23 cellular contexts compared by ENCODE assay signal in genomic region chr3:156131241-156131640, GRCh38. TPM values are rescaled to one million over a fixed set of nuclear protein-coding genes. Genes with fewer than 3 reads are reported as not detected.
"Had no signal": no experiment of that assay in that cellular context is flagged by ENCODE, and none has a peak within 500 bp of the region (broad histone marks: within the 10 kb centered on the region; RNA-seq: fewer than 3 reads in every experiment).

No MANE protein-coding gene starts in this region.

- H3K27me3 ChIP-seq: esophagus muscularis mucosa, heart right ventricle, neural progenitor cell, ovary, sigmoid colon, testis had no signal

- H3K4me1 Mint-ChIP-seq: memory B cell; stimulated activated naive B cell treated with anti-CD40 and anti-IgM and Interleukin-4, amounts not matched to agents 10 μg/mL and 1 μg/mL and 100 μg/mL, for 72 hours had no signal

- DNase-seq: central memory CD4-positive, alpha-beta T cell; effector memory CD8-positive, alpha-beta T cell; foreskin keratinocyte; heart right ventricle; islet precursor cell; lower lobe of right lung; ovary; sigmoid colon; stimulated activated CD4-positive, alpha-beta T cell treated with anti-CD3 and anti-CD28 coated beads, Interleukin-2, amount 100 ng/mL, for 24 hours; stimulated activated CD4-positive, alpha-beta T cell treated with anti-CD3 and anti-CD28 coated beads, Interleukin-4, amount 100 ng/mL, for 4 hours; stimulated activated naive B cell treated with anti-CD40 and anti-IgM and Interleukin-4, amounts not matched to agents 10 μg/mL and 1 μg/mL and 100 μg/mL, for 72 hours; stimulated activated naive CD8-positive, alpha-beta T cell treated with anti-CD3 and anti-CD28 coated beads, Interleukin-15, amount 100 ng/mL, for 72 hours; testis had no signal

- ATAC-seq: effector memory CD8-positive, alpha-beta T cell; foreskin keratinocyte; left lobe of liver; lower lobe of right lung; natural killer cell treated with Interleukin-12 subunit alpha and Interleukin-12 subunit beta and Interleukin-15 and Interleukin-18, amount 100 ng/mL, for 72 hours; stimulated activated naive B cell treated with anti-CD40 and anti-IgM and Interleukin-4, amounts not matched to agents 10 μg/mL and 1 μg/mL and 100 μg/mL, for 72 hours; stimulated activated naive CD8-positive, alpha-beta T cell treated with anti-CD3 and anti-CD28 coated beads, Interleukin-15, amount 100 ng/mL, for 72 hours had no signal

- H3K9me3 Mint-ChIP-seq: dendritic cell treated with granulocyte-macrophage colony-stimulating factor and Interleukin-4, amounts not matched to agents 40 ng/mL and 50 ng/mL, for 4 days; effector memory CD8-positive, alpha-beta T cell; memory B cell; mesothelial cell of epicardium; natural killer cell treated with Interleukin-12 subunit alpha and Interleukin-12 subunit beta and Interleukin-15 and Interleukin-18, amount 100 ng/mL, for 72 hours; neural progenitor cell; stimulated activated naive B cell treated with anti-CD40 and anti-IgM and Interleukin-4, amounts not matched to agents 10 μg/mL and 1 μg/mL and 100 μg/mL, for 72 hours; stimulated activated naive CD8-positive, alpha-beta T cell treated with anti-CD3 and anti-CD28 coated beads, Interleukin-15, amount 100 ng/mL, for 72 hours had no signal

- H3K4me2 ChIP-seq: neural progenitor cell had no signal

- H3K4me3 ChIP-seq: esophagus muscularis mucosa, heart right ventricle, lower lobe of right lung, neural progenitor cell, ovary, sigmoid colon, skin epidermis, testis had no signal

- H3K27ac ChIP-seq: epithelial cell of prostate, esophagus muscularis mucosa, foreskin keratinocyte, lower lobe of right lung, neural progenitor cell, ovary, sigmoid colon, skin epidermis had no signal

- H3K36me3 ChIP-seq: esophagus muscularis mucosa, heart right ventricle, lower lobe of right lung, neural progenitor cell, ovary, sigmoid colon had no signal

- H3K4me1 ChIP-seq: foreskin keratinocyte, lower lobe of right lung, neural progenitor cell, sigmoid colon had no signal

- H3K4me3 Mint-ChIP-seq: dendritic cell treated with granulocyte-macrophage colony-stimulating factor and Interleukin-4, amounts not matched to agents 40 ng/mL and 50 ng/mL, for 4 days; effector memory CD8-positive, alpha-beta T cell; memory B cell; mesothelial cell of epicardium; natural killer cell treated with Interleukin-12 subunit alpha and Interleukin-12 subunit beta and Interleukin-15 and Interleukin-18, amount 100 ng/mL, for 72 hours; neural progenitor cell; stimulated activated naive B cell treated with anti-CD40 and anti-IgM and Interleukin-4, amounts not matched to agents 10 μg/mL and 1 μg/mL and 100 μg/mL, for 72 hours; stimulated activated naive CD8-positive, alpha-beta T cell treated with anti-CD3 and anti-CD28 coated beads, Interleukin-15, amount 100 ng/mL, for 72 hours had no signal

- H3K27ac Mint-ChIP-seq: dendritic cell treated with granulocyte-macrophage colony-stimulating factor and Interleukin-4, amounts not matched to agents 40 ng/mL and 50 ng/mL, for 4 days; effector memory CD8-positive, alpha-beta T cell; memory B cell; mesothelial cell of epicardium; natural killer cell treated with Interleukin-12 subunit alpha and Interleukin-12 subunit beta and Interleukin-15 and Interleukin-18, amount 100 ng/mL, for 72 hours; neural progenitor cell; stimulated activated naive B cell treated with anti-CD40 and anti-IgM and Interleukin-4, amounts not matched to agents 10 μg/mL and 1 μg/mL and 100 μg/mL, for 72 hours; stimulated activated naive CD8-positive, alpha-beta T cell treated with anti-CD3 and anti-CD28 coated beads, Interleukin-15, amount 100 ng/mL, for 72 hours had no signal

- H3K36me3 Mint-ChIP-seq: memory B cell; mesothelial cell of epicardium; natural killer cell treated with Interleukin-12 subunit alpha and Interleukin-12 subunit beta and Interleukin-15 and Interleukin-18, amount 100 ng/mL, for 72 hours; neural progenitor cell; stimulated activated naive B cell treated with anti-CD40 and anti-IgM and Interleukin-4, amounts not matched to agents 10 μg/mL and 1 μg/mL and 100 μg/mL, for 72 hours had no signal

RNA-seq across cellular contexts. Expression of gene KCNAB1, which starts 10.9 kb away (rescaled TPM):
- total RNA-seq: natural killer cell treated with Interleukin-12 subunit alpha and Interleukin-12 subunit beta and Interleukin-15 and Interleukin-18, amount 100 ng/mL, for 72 hours; renal cortical epithelial cell had no signal
